Comparison of ENCODE assay signal across 30 cellular contexts in genomic region chr4:174595141-174595929, GRCh38.
"Had no signal": no experiment of that assay in that cellular context is flagged by ENCODE, and none has a peak within 500 bp of the region (broad histone marks: within the 10 kb centered on the region; RNA-seq: fewer than 3 reads in every experiment).

No MANE protein-coding gene starts in this region.

- H3K4me3 Mint-ChIP-seq: activated CD4-positive, alpha-beta memory T cell treated with anti-CD3 and anti-CD28 coated beads, Interleukin-2, amount 10 ng/mL, durations not matched to agents 7 days and 5 days; activated CD4-positive, alpha-beta T cell treated with anti-CD3 and anti-CD28 coated beads, Interleukin-2, amount 10 ng/mL, durations not matched to agents 7 days and 5 days; activated T-cell treated with anti-CD3 and anti-CD28 coated beads, Interleukin-2, amount 50 U/mL, for 4 hours; central memory CD8-positive, alpha-beta T cell; dendritic cell treated with granulocyte-macrophage colony-stimulating factor and Interleukin-4, amounts not matched to agents 40 ng/mL and 50 ng/mL, for 4 days; endodermal cell; immature natural killer cell; natural killer cell treated with Interleukin-12 subunit alpha and Interleukin-12 subunit beta and Interleukin-15 and Interleukin-18, amount 100 ng/mL, for 72 hours; stimulated activated effector memory CD8-positive, alpha-beta T cell treated with anti-CD3 and anti-CD28 coated beads, Interleukin-12 subunit alpha, Interleukin-12 subunit beta, amount 100 ng/mL, for 72 hours; stimulated activated naive CD8-positive, alpha-beta T cell treated with anti-CD3 and anti-CD28 coated beads, Interleukin-15, Interleukin-2, amounts not matched to agents 100 ng/mL and 50 ng/mL, for 24 hours; T-helper 2 cell treated with Interferon-gamma antibody and Interleukin-4, amounts not matched to agents 5 μg/mL and 100 μg/mL, for 36 hours; WTC11 had no signal

- H3K9me3 Mint-ChIP-seq: activated CD4-positive, alpha-beta memory T cell treated with anti-CD3 and anti-CD28 coated beads, Interleukin-2, amount 10 ng/mL, durations not matched to agents 7 days and 5 days; dendritic cell treated with granulocyte-macrophage colony-stimulating factor and Interleukin-4, amounts not matched to agents 40 ng/mL and 50 ng/mL, for 4 days; endodermal cell; natural killer cell treated with Interleukin-12 subunit alpha and Interleukin-12 subunit beta and Interleukin-15 and Interleukin-18, amount 100 ng/mL, for 72 hours had no signal

- H3K27ac Mint-ChIP-seq: activated CD4-positive, alpha-beta memory T cell treated with anti-CD3 and anti-CD28 coated beads, Interleukin-2, amount 10 ng/mL, durations not matched to agents 7 days and 5 days; activated CD4-positive, alpha-beta T cell treated with anti-CD3 and anti-CD28 coated beads, Interleukin-2, amount 10 ng/mL, durations not matched to agents 7 days and 5 days; activated naive CD4-positive, alpha-beta T cell treated with anti-CD3 and anti-CD28 coated beads, Interleukin-2, amount 50 U/mL, for 72 hours; activated T-helper 2 cell treated with anti-CD3 and anti-CD28 coated beads, Interferon-gamma antibody, Interleukin-2, Interleukin-4, amounts not matched to agents 10 μg/mL and 5 μg/mL and 100 μg/mL, durations not matched to agents 14 hours and 24 hours and 36 hours; dendritic cell treated with granulocyte-macrophage colony-stimulating factor and Interleukin-4, amounts not matched to agents 40 ng/mL and 50 ng/mL, for 4 days; endodermal cell; immature natural killer cell; natural killer cell treated with Interleukin-12 subunit alpha and Interleukin-12 subunit beta and Interleukin-15 and Interleukin-18, amount 100 ng/mL, for 72 hours; stimulated activated effector memory CD8-positive, alpha-beta T cell treated with anti-CD3 and anti-CD28 coated beads, Interleukin-12 subunit alpha, Interleukin-12 subunit beta, amount 100 ng/mL, for 72 hours; stimulated activated naive CD8-positive, alpha-beta T cell treated with anti-CD3 and anti-CD28 coated beads, Interleukin-15, Interleukin-2, amounts not matched to agents 100 ng/mL and 50 ng/mL, for 24 hours; T-helper 2 cell treated with Interferon-gamma antibody and Interleukin-4, amounts not matched to agents 5 μg/mL and 100 μg/mL, for 36 hours; WTC11 had no signal

- ATAC-seq: activated naive CD4-positive, alpha-beta T cell treated with anti-CD3 and anti-CD28 coated beads, Interleukin-2, amount 50 U/mL, for 72 hours; activated T-cell treated with anti-CD3 and anti-CD28 coated beads, Interleukin-2, amount 50 U/mL, for 4 hours; heart left ventricle; left lung; lower lobe of right lung; mucosa of descending colon; natural killer cell treated with Interleukin-12 subunit alpha and Interleukin-12 subunit beta and Interleukin-15 and Interleukin-18, amount 100 ng/mL, for 72 hours; sciatic nerve; stimulated activated effector memory CD8-positive, alpha-beta T cell treated with anti-CD3 and anti-CD28 coated beads, Interleukin-12 subunit alpha, Interleukin-12 subunit beta, amount 100 ng/mL, for 72 hours; upper lobe of right lung; WTC11 had no signal

- H3K9me3 ChIP-seq: esophagus muscularis mucosa, heart left ventricle, left lung, lower lobe of right lung, mucosa of descending colon, upper lobe of right lung had no signal

- H3K27me3 ChIP-seq: esophagus muscularis mucosa, heart left ventricle, left lung, upper lobe of right lung had no signal

- H3K4me3 ChIP-seq: esophagus muscularis mucosa, heart left ventricle, left lung, lower lobe of right lung, mucosa of descending colon, skin epidermis, upper lobe of right lung had no signal

- H3K36me3 Mint-ChIP-seq: stimulated activated effector memory CD8-positive, alpha-beta T cell treated with anti-CD3 and anti-CD28 coated beads, Interleukin-12 subunit alpha, Interleukin-12 subunit beta, amount 100 ng/mL, for 72 hours had no signal

- DNase-seq: activated CD4-positive, alpha-beta memory T cell treated with anti-CD3 and anti-CD28 coated beads, Interleukin-2, amount 10 ng/mL, durations not matched to agents 7 days and 5 days; activated CD4-positive, alpha-beta T cell treated with anti-CD3 and anti-CD28 coated beads for 1 hour; activated CD4-positive, alpha-beta T cell treated with anti-CD3 and anti-CD28 coated beads, Interleukin-2, amount 10 ng/mL, durations not matched to agents 7 days and 5 days; activated CD8-positive, alpha-beta memory T cell treated with anti-CD3 and anti-CD28 coated beads, Interleukin-2, amount 50 U/mL, for 48 hours; activated naive CD4-positive, alpha-beta T cell; activated T-cell treated with anti-CD3 and anti-CD28 coated beads, Interleukin-2, amount 50 U/mL, for 4 hours; endodermal cell; heart left ventricle; hypothalamus; immature natural killer cell; left lung; lower lobe of right lung; mesenchymal stem cell; mucosa of descending colon; retina; stimulated activated CD4-positive, alpha-beta T cell treated with anti-CD3 and anti-CD28 coated beads, Interleukin-4, amount 100 ng/mL, for 24 hours; T-helper 1 cell; upper lobe of right lung had no signal

- H3K36me3 ChIP-seq: esophagus muscularis mucosa, heart left ventricle, left lung, lower lobe of right lung, upper lobe of right lung had no signal

- H3K4me1 ChIP-seq: upper lobe of right lung had no signal

- H3K27me3 Mint-ChIP-seq: activated CD4-positive, alpha-beta memory T cell treated with anti-CD3 and anti-CD28 coated beads, Interleukin-2, amount 10 ng/mL, durations not matched to agents 7 days and 5 days; activated CD4-positive, alpha-beta T cell treated with anti-CD3 and anti-CD28 coated beads, Interleukin-2, amount 10 ng/mL, durations not matched to agents 7 days and 5 days; central memory CD8-positive, alpha-beta T cell; dendritic cell treated with granulocyte-macrophage colony-stimulating factor and Interleukin-4, amounts not matched to agents 40 ng/mL and 50 ng/mL, for 4 days; natural killer cell treated with Interleukin-12 subunit alpha and Interleukin-12 subunit beta and Interleukin-15 and Interleukin-18, amount 100 ng/mL, for 72 hours; stimulated activated naive CD8-positive, alpha-beta T cell treated with anti-CD3 and anti-CD28 coated beads, Interleukin-15, Interleukin-2, amounts not matched to agents 100 ng/mL and 50 ng/mL, for 24 hours had no signal

- H3K4me1 Mint-ChIP-seq: central memory CD8-positive, alpha-beta T cell; endodermal cell had no signal

- H3K27ac ChIP-seq: esophagus muscularis mucosa, heart left ventricle, left lung, lower lobe of right lung, skin epidermis, upper lobe of right lung had no signal
